19 cellular contexts compared by ENCODE assay signal in the genomic region with DNA sequence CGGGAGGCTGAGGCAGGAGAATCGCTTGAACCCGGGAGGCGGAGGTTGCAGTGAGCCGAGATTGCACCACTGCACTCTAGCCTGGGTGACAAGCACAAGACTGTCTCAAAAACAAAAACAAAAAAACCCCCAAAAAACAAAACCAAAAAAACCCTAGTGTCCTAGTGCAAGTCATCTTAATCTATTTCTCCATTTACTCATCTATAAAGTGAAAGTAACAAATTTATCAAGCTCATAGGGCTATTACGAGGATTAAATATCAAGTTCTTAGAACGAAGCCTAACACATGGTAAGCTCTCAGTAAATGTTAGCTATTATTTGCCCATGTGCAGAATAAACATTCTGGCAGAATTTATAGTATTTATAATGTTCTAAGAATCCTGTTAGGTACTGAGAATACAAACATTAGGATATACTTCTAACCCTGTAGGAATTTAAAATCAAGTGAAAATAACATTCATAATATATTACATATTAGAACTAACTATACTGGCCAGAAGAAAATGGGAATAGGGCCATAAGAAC. TPM values are rescaled to one million over a fixed set of nuclear protein-coding genes. Genes with fewer than 3 reads are reported as not detected.
DNase-seq lines count a peak whose midpoint lies in the region; ATAC-seq and TF ChIP-seq lines count a peak whose summit lies in the region.
"Had no signal": no experiment of that assay in that cellular context is flagged by ENCODE, and none has a peak within 500 bp of the region (broad histone marks: within the 10 kb centered on the region; RNA-seq: fewer than 3 reads in every experiment).

No MANE protein-coding gene starts in this region.

- intact Hi-C loops in transverse colon (cut with DNase I; ENCODE audit: low total_unique reads): no loop called here

- no peak overlapping the region for H3K4me3 Mint-ChIP-seq in activated naive CD4-positive, alpha-beta T cell treated with anti-CD3 and anti-CD28 coated beads, Interleukin-2, amount 50 U/mL, for 24 hours
- H3K4me3 Mint-ChIP-seq in nephron progenitor cell: no peak overlapping the region
- H3K4me3 Mint-ChIP-seq: CD4-positive, alpha-beta T cell; nephron had no signal

- WGBS in transverse colon (ENCODE audit: low coverage in 1 of 2), 2 donors: 63 to 76% methylated on average over 5 to 7 of the region's 7 CpGs

- no peak for TF ChIP-seq EP300 in transverse colon (IDR thresholded peaks at IDR 0.05; ENCODE audit: low read depth)

- H3K27me3 ChIP-seq in adipocyte (replicated peaks; ENCODE audit: control insufficient read depth, insufficient read depth, low read length) (no peaks in the 10 kb centered on the region), transverse colon (no peaks in the 10 kb centered on the region)
- H3K27me3 ChIP-seq: hepatocyte had no signal

- H3K9me3 ChIP-seq in adipocyte (ENCODE audit: control insufficient read depth, low read length) (no peaks in the 10 kb centered on the region), transverse colon (no peaks in the 10 kb centered on the region)
- H3K9me3 ChIP-seq: HAP-1 had no signal

- peak overlapping the region; percentile 38 for H3K27ac Mint-ChIP-seq in activated naive CD4-positive, alpha-beta T cell treated with anti-CD3 and anti-CD28 coated beads, Interleukin-2, amount 50 U/mL, for 24 hours
- H3K27ac Mint-ChIP-seq in nephron progenitor cell: peak overlapping the region; percentile 81
- H3K27ac Mint-ChIP-seq: CD4-positive, alpha-beta T cell had no signal

- in situ Hi-C loops in transverse colon (cut with MboI; ENCODE audit: low pct_ligation_motif_present in 1 of 4, low pct_unique_long_range_greater_than_20kb in 1 of 4, low sequenced_read_pairs in 3 of 4): no loop called here

- H3K27me3 Mint-ChIP-seq in activated naive CD4-positive, alpha-beta T cell treated with anti-CD3 and anti-CD28 coated beads, Interleukin-2, amount 50 U/mL, for 24 hours: no peaks in the 10 kb centered on the region
- H3K27me3 Mint-ChIP-seq in nephron progenitor cell (ENCODE audit: low read depth, poor library complexity): no peaks in the 10 kb centered on the region
- H3K27me3 Mint-ChIP-seq: CD4-positive, alpha-beta T cell had no signal

- H3K9ac ChIP-seq in adipocyte (ENCODE audit: low read length): peak overlapping the region; percentile 13

- peak overlapping the region; percentile 11 for H3K4me3 ChIP-seq in adipocyte (ENCODE audit: low read length)
- no peak overlapping the region for H3K4me3 ChIP-seq in transverse colon
- H3K4me3 ChIP-seq: HAP-1, hepatocyte had no signal

- no peak for DNase-seq in activated naive CD4-positive, alpha-beta T cell treated with anti-CD3 and anti-CD28 coated beads, Interleukin-2, amount 50 U/mL, for 16 hours
- DNase-seq in adipocyte (ENCODE audit: low read depth) (no peak), nephron progenitor cell (no peak), transverse colon (no peak), ureter (ENCODE audit: low spot score) (no peak)
- DNase-seq: activated naive CD4-positive, alpha-beta T cell treated with Interleukin-2 at 50 U/mL for 16 hours; CD4-positive, alpha-beta T cell; DMS79; KBM-7; kidney; mammary epithelial cell; NCI-H2081; WERI-Rb-1 had no signal

- peaks cover 50% of the 10 kb centered on the region for H3K4me1 ChIP-seq in adipocyte (ENCODE audit: control insufficient read depth, insufficient read depth, low read length)
- peaks cover 3 to 58% (median 8%) of the 10 kb centered on the region in 4 donors for H3K4me1 ChIP-seq in transverse colon
- H3K4me1 ChIP-seq: HAP-1 had no signal

- H3K4me1 Mint-ChIP-seq in activated naive CD4-positive, alpha-beta T cell treated with anti-CD3 and anti-CD28 coated beads, Interleukin-2, amount 50 U/mL, for 24 hours: peaks cover 55% of the 10 kb centered on the region
- H3K4me1 Mint-ChIP-seq in nephron progenitor cell: peaks cover 29% of the 10 kb centered on the region

- no peaks in the 10 kb centered on the region for H3K9me3 Mint-ChIP-seq in activated naive CD4-positive, alpha-beta T cell treated with anti-CD3 and anti-CD28 coated beads, Interleukin-2, amount 50 U/mL, for 24 hours
- no peaks in the 10 kb centered on the region for H3K9me3 Mint-ChIP-seq in nephron progenitor cell
- H3K9me3 Mint-ChIP-seq: CD4-positive, alpha-beta T cell; nephron had no signal

- TF ChIP-seq POLR2A in transverse colon (IDR thresholded peaks at IDR 0.05): no peak

- peak overlapping the region; percentile 4 to 30 (median 12) for H3K27ac ChIP-seq in transverse colon
- H3K27ac ChIP-seq: hepatocyte, WERI-Rb-1 had no signal

- peaks cover 23% of the 10 kb centered on the region for H3K36me3 Mint-ChIP-seq in activated naive CD4-positive, alpha-beta T cell treated with anti-CD3 and anti-CD28 coated beads, Interleukin-2, amount 50 U/mL, for 24 hours
- H3K36me3 Mint-ChIP-seq in nephron progenitor cell (ENCODE audit: low read depth): peaks cover 78% of the 10 kb centered on the region

- ATAC-seq in HG03175 (IDR thresholded peaks at IDR 0.05; ENCODE audit: unreplicated experiment) (no peak), GM18873 (IDR thresholded peaks at IDR 0.05; ENCODE audit: low FRiP score, unreplicated experiment) (no peak)

- H3K36me3 ChIP-seq in adipocyte (ENCODE audit: control insufficient read depth, insufficient read depth, low read length, severe bottlenecking) (peaks cover 44% of the 10 kb centered on the region), transverse colon (peaks cover 0 to 15% (median 0%) of the 10 kb centered on the region in 4 donors)

- TF ChIP-seq CTCF in nephron progenitor cell (IDR thresholded peaks at IDR 0.05) (no peak), transverse colon (IDR thresholded peaks at IDR 0.05) (no peak)

RNA-seq across cellular contexts. Expression of a gene that starts 45.0 kb away (rescaled TPM):
- total RNA-seq in transverse colon (100 to 1,000 TPM in 3 of 4 donors, 10 to 100 TPM in 1; 52.1 to 666 (median 132) TPM), ureter (82.0 TPM)
